ENCODE assay signal across 8 cellular contexts in genomic region chr11:62572431-62572830, GRCh38. TPM values are rescaled to one million over a fixed set of nuclear protein-coding genes. Genes with fewer than 3 reads are reported as not detected.
DNase-seq lines count a peak whose midpoint lies in the region; ATAC-seq, FAIRE-seq and TF ChIP-seq lines count a peak whose summit lies in the region.

No MANE protein-coding gene starts in this region.

- peaks cover 13% of the 10 kb centered on the region for H3K23me2 ChIP-seq in H1 (ENCODE audit: low read depth, low read length)

- no peak overlapping the region for H4K8ac ChIP-seq in H1 (ENCODE audit: extremely low read depth, insufficient read depth, low read length)

- ATAC-seq in CD4-positive, CD25-positive, alpha-beta regulatory T cell (ENCODE audit: low read depth in 2 of 2), result no peak
- ATAC-seq in GM21515 (IDR thresholded peaks at IDR 0.05; ENCODE audit: unreplicated experiment) (no peak), HG03108 (IDR thresholded peaks at IDR 0.05; ENCODE audit: unreplicated experiment) (no peak)

- TF ChIP-seq POLR2A in H1 (IDR thresholded peaks at IDR 0.05; ENCODE audit: control extremely low read depth in 1 of 2, low read depth in 2 of 2, low read length in 2 of 2), result no peak

- TF ChIP-seq CTCF in H1 (IDR thresholded peaks at IDR 0.05; ENCODE audit: control extremely low read depth in 1 of 3, insufficient read depth in 1 of 3, low read depth in 1 of 3, low read length in 3 of 3), result no peak
- TF ChIP-seq CTCF in nephron progenitor cell (IDR thresholded peaks at IDR 0.05), result no peak
- TF ChIP-seq CTCF in GM13977 (IDR thresholded peaks at IDR 0.05; ENCODE audit: extremely low read depth, insufficient read depth, missing control alignments), result no peak

- peaks cover 0 to 48% of the 10 kb centered on the region in 2 experiments for H3K79me2 ChIP-seq in H1 (ENCODE audit: control insufficient read depth in 1 of 2, insufficient read depth in 2 of 2, low read length in 2 of 2)

- no peak overlapping the region for H2BK5ac ChIP-seq in H1 (ENCODE audit: low read depth, low read length)

- no peaks in the 10 kb centered on the region for H3K9me3 Mint-ChIP-seq in CD4-positive, CD25-positive, alpha-beta regulatory T cell
- no peaks in the 10 kb centered on the region for H3K9me3 Mint-ChIP-seq in nephron progenitor cell

- no peak for TF ChIP-seq RAD21 in H1 (IDR thresholded peaks at IDR 0.05 in 1 of 2, conservative IDR thresholded peaks at IDR 0.05 in 1 of 2; ENCODE audit: low read depth in 2 of 2, low read length in 2 of 2)

- no peak overlapping the region for H2BK12ac ChIP-seq in H1 (ENCODE audit: low read depth, low read length)

- peaks cover 53% of the 10 kb centered on the region for H3K36me3 ChIP-seq in CD4-positive, CD25-positive, alpha-beta regulatory T cell (ENCODE audit: control insufficient read depth, insufficient read depth, low read length)
- H3K36me3 ChIP-seq in NT2/D1 (ENCODE audit: insufficient read depth, insufficient read length, low read length), result peaks cover 81% of the 10 kb centered on the region
- H3K36me3 ChIP-seq in H1 (ENCODE audit: control insufficient read depth in 2 of 4, insufficient read depth in 4 of 4, low read length in 3 of 4), result peaks cover 27 to 60% (median 49%) of the 10 kb centered on the region in 4 experiments

- no peak overlapping the region for H2BK20ac ChIP-seq in H1 (ENCODE audit: low read length)

- peaks cover 34% of the 10 kb centered on the region for H3K36me3 Mint-ChIP-seq in CD4-positive, CD25-positive, alpha-beta regulatory T cell
- peaks cover 68% of the 10 kb centered on the region for H3K36me3 Mint-ChIP-seq in nephron progenitor cell (ENCODE audit: low read depth)

- no peak overlapping the region for H3K14ac ChIP-seq in H1 (ENCODE audit: insufficient read length)

- no peaks in the 10 kb centered on the region for H3K27me3 ChIP-seq in CD4-positive, CD25-positive, alpha-beta regulatory T cell (ENCODE audit: control insufficient read depth, insufficient read depth, low read length)
- no peaks in the 10 kb centered on the region for H3K27me3 ChIP-seq in NT2/D1 (ENCODE audit: insufficient read depth, insufficient read length)
- no peaks in the 10 kb centered on the region for H3K27me3 ChIP-seq in H1 (replicated peaks in 1 of 4; ENCODE audit: control insufficient read depth in 3 of 4, extremely low read depth in 1 of 4, insufficient read depth in 3 of 4, low read length in 3 of 4)

- no peak overlapping the region for H2AFZ ChIP-seq in H1 (ENCODE audit: low read length)

- H2BK120ac ChIP-seq in H1 (replicated peaks; ENCODE audit: low read depth, low read length), result no peak overlapping the region

- in situ Hi-C loops in GM13977 (cut with MboI; ENCODE audit: low pct_unique_long_range_greater_than_20kb, low sequenced_read_pairs, unreplicated experiment), result no loop called here

- H3K4ac ChIP-seq in H1 (replicated peaks; ENCODE audit: insufficient read length, low read depth, low read length), result no peak overlapping the region

- H3K23ac ChIP-seq in H1 (ENCODE audit: insufficient read length), result no peak overlapping the region

- H2AK5ac ChIP-seq in H1 (ENCODE audit: low read depth, low read length), result no peak overlapping the region

- peaks cover 35% of the 10 kb centered on the region for H3K4me1 ChIP-seq in CD4-positive, CD25-positive, alpha-beta regulatory T cell (ENCODE audit: control insufficient read depth, insufficient read depth, low read length, poor library complexity, severe bottlenecking)
- peaks cover 14% of the 10 kb centered on the region for H3K4me1 ChIP-seq in NT2/D1 (ENCODE audit: insufficient read depth, insufficient read length)
- peaks cover 0 to 11% (median 7%) of the 10 kb centered on the region in 4 experiments; a peak in 4 of 7 replicates for H3K4me1 ChIP-seq in H1 (replicated peaks in 1 of 4; ENCODE audit: control insufficient read depth in 3 of 4, insufficient read depth in 4 of 4, low read length in 3 of 4)

- H3K4me2 ChIP-seq in H1 (ENCODE audit: insufficient read depth in 1 of 2, low read depth in 2 of 2, low read length in 2 of 2), result peak overlapping the region; percentile 73 to 85

- H4K20me1 ChIP-seq in H1 (replicated peaks in 1 of 2; ENCODE audit: control insufficient read depth in 1 of 2, insufficient read depth in 2 of 2, low read length in 2 of 2), result peaks cover under 1 to 18% of the 10 kb centered on the region in 2 experiments

- H4K5ac ChIP-seq in H1 (ENCODE audit: insufficient read length, low read depth, low read length), result no peak overlapping the region

- no peak overlapping the region for H2BK15ac ChIP-seq in H1 (ENCODE audit: low read length)

- H4K91ac ChIP-seq in H1 (replicated peaks; ENCODE audit: insufficient read length, low read length), result no peak overlapping the region

- peak overlapping the region; percentile 6 for H3K27ac ChIP-seq in CD4-positive, CD25-positive, alpha-beta regulatory T cell (ENCODE audit: insufficient read depth, low read length, poor library complexity, severe bottlenecking)
- H3K27ac ChIP-seq in H1 (ENCODE audit: low read depth, low read length), result no peak overlapping the region

- FAIRE-seq in H1 (lab: Jason Lieb, UNC), result no peak

- peak overlapping the region; percentile 91 to 99 (median 96) for H3K4me3 Mint-ChIP-seq in CD4-positive, CD25-positive, alpha-beta regulatory T cell
- peak overlapping the region; percentile 100 for H3K4me3 Mint-ChIP-seq in nephron progenitor cell

- H3K18ac ChIP-seq in H1 (ENCODE audit: extremely low read depth, low read length), result no peak overlapping the region

- H3K9ac ChIP-seq in NT2/D1 (ENCODE audit: insufficient read length, low read depth) (peak overlapping the region; percentile 100), H1 (replicated peaks in 1 of 4; ENCODE audit: extremely low read depth in 1 of 4, low read depth in 3 of 4, low read length in 3 of 4) (peak overlapping the region; percentile 79 to 95 (median 88))

- H3K79me1 ChIP-seq in H1 (ENCODE audit: low read depth, low read length), result 0 out of 2 replicates have a peak, but pooled peaks cover 4% of the 10 kb centered on the region

- H3K4me1 Mint-ChIP-seq in CD4-positive, CD25-positive, alpha-beta regulatory T cell, result peaks cover 6 to 64% (median 41%) of the 10 kb centered on the region in 4 donors
- H3K4me1 Mint-ChIP-seq in nephron progenitor cell, result peaks cover 47% of the 10 kb centered on the region

- no peak for DNase-seq in CD4-positive, CD25-positive, alpha-beta regulatory T cell
- DNase-seq in NT2/D1 (ENCODE audit: low read depth, low spot score) (no peak), H1 (ENCODE audit: low read depth in 1 of 2, low spot score in 2 of 2) (no peak), nephron progenitor cell (no peak), DMS153 treated with DMSO at 0.1 percent for 48 hours (lab: John Stamatoyannopoulos, UW; ENCODE audit: unreplicated experiment) (no peak), GM13977 (ENCODE audit: low spot score) (no peak)

- CTCF ChIA-PET in H1 (lab: Charles Lee; ENCODE audit: partially characterized antibody), result interaction anchor here (0.5 to 4.5 kb wide), 5 partner anchors 12 to 169 kb away, joined by 3 to 22 read pairs (median 3); no protein-coding TSS in a partner anchor

- H3K27me3 Mint-ChIP-seq in CD4-positive, CD25-positive, alpha-beta regulatory T cell, result no peaks in the 10 kb centered on the region
- no peaks in the 10 kb centered on the region for H3K27me3 Mint-ChIP-seq in nephron progenitor cell (ENCODE audit: low read depth, poor library complexity)

- H3K9me3 ChIP-seq in CD4-positive, CD25-positive, alpha-beta regulatory T cell (ENCODE audit: control insufficient read depth in 2 of 2, low read length in 2 of 2), result no peaks in the 10 kb centered on the region
- H3K9me3 ChIP-seq in NT2/D1 (ENCODE audit: insufficient read depth, low read length) (no peaks in the 10 kb centered on the region), H1 (ENCODE audit: insufficient read depth in 2 of 2, low read depth in 1 of 2, low read length in 1 of 2) (no peaks in the 10 kb centered on the region)

- no peak for TF ChIP-seq EP300 in H1 (IDR thresholded peaks at IDR 0.05; ENCODE audit: borderline replicate concordance in 1 of 2, low read depth in 2 of 2, low read length in 2 of 2)

- peak overlapping the region; percentile 91 for H3K4me3 ChIP-seq in CD4-positive, CD25-positive, alpha-beta regulatory T cell (ENCODE audit: low read depth, low read length)
- H3K4me3 ChIP-seq in NT2/D1 (ENCODE audit: insufficient read length, low read depth) (peak overlapping the region; percentile 97), H1 (ENCODE audit: extremely low read depth in 1 of 4, insufficient read depth in 2 of 4, low read depth in 3 of 4, low read length in 4 of 4) (peak overlapping the region; percentile 90 to 100 (median 91))

- no peak overlapping the region for H3K56ac ChIP-seq in H1 (replicated peaks; ENCODE audit: insufficient read length, low read depth, low read length)

- POLR2A ChIA-PET in H1 (lab: Charles Lee; ENCODE audit: partially characterized antibody), result interaction anchor here (0.6 to 20.7 kb wide), 21 partner anchors 8 to 317 kb away, joined by 3 to 336 read pairs (median 4); partner anchors contain the start of genes C11orf98, CSKMT, LBHD1 and SCGB1A1

- H3K27ac Mint-ChIP-seq in CD4-positive, CD25-positive, alpha-beta regulatory T cell, result peak overlapping the region; percentile 80 to 94 (median 92)
- peak overlapping the region; percentile 44 for H3K27ac Mint-ChIP-seq in nephron progenitor cell

- 77% methylated on average over 12 of the region's 12 CpGs; no CpG with 5 or more reads in 1 of the 2 experiments for WGBS in H1 (ENCODE audit: extremely low coverage in 1 of 2, insufficient coverage in 1 of 2, insufficient read length in 1 of 2, insufficient replicate concordance in 2 of 2, low coverage in 1 of 2, low lambda C conversion rate in 2 of 2, missing lambda C conversion rate in 1 of 2), 2 experiments

RNA-seq across cellular contexts. Expression of gene EEF1G, which starts 1.3 kb away (rescaled TPM):
- 1,198 TPM for total RNA-seq in CD4-positive, CD25-positive, alpha-beta regulatory T cell
- polyA plus RNA-seq in CD4-positive, CD25-positive, alpha-beta regulatory T cell, result 1,000 to 10,000 TPM in 3 of 4 donors, 100 to 1,000 TPM in 1; 775 to 1,680 (median 1,413) TPM
- 1,622 and 1,627 TPM in 2 replicates for total RNA-seq in H1 (2021; fragmentation: NEBNext Ultra II Directional; extraction: Animal tissue kit (Norgen Biotek cat#: 25700))
- 1,996 and 2,000 TPM in 2 replicates for polyA plus RNA-seq in H1 (2011; rRNA removed)
- polyA plus RNA-seq in H1 (2011; cell fraction: cytosol; rRNA removed), result 2,637 TPM
- polyA plus RNA-seq in H1 (2011; cell fraction: nucleus; rRNA removed), result 1,888 TPM
- polyA plus RNA-seq in H1 (2012, experiment 1 of 2), result 1,872 to 2,382 TPM (median 2,305 TPM) in 4 replicates
- polyA plus RNA-seq in H1 (2012, experiment 2 of 2), result 2,227 TPM
- polyA plus RNA-seq in H1 (2013, experiment 1 of 2), result 1,219 TPM
- 1,170 TPM for polyA plus RNA-seq in H1 (2013, experiment 2 of 2)
- polyA minus RNA-seq in H1 (2011; rRNA and poly(A)+ RNA removed), result 1,372 and 1,843 TPM in 2 replicates
- polyA minus RNA-seq in H1 (2011; cell fraction: cytosol; rRNA and poly(A)+ RNA removed), result 1,032 TPM
- polyA minus RNA-seq in H1 (2011; cell fraction: nucleus; rRNA and poly(A)+ RNA removed), result 466 TPM

RNA-seq across cellular contexts. Expression of gene TUT1, which starts 18.9 kb away (rescaled TPM):
- 22.0 TPM for total RNA-seq in CD4-positive, CD25-positive, alpha-beta regulatory T cell
- 10 to 100 TPM in 3 of 4 donors, 1 to 10 TPM in 1; 6.5 to 11.9 (median 10.9) TPM for polyA plus RNA-seq in CD4-positive, CD25-positive, alpha-beta regulatory T cell
- 24.6 and 31.5 TPM in 2 replicates for total RNA-seq in H1 (2021; fragmentation: NEBNext Ultra II Directional; extraction: Animal tissue kit (Norgen Biotek cat#: 25700))
- polyA plus RNA-seq in H1 (2011; rRNA removed), result 17.8 and 26.2 TPM in 2 replicates
- 24.2 TPM for polyA plus RNA-seq in H1 (2011; cell fraction: cytosol; rRNA removed)
- 41.6 TPM for polyA plus RNA-seq in H1 (2011; cell fraction: nucleus; rRNA removed)
- polyA plus RNA-seq in H1 (2012, experiment 1 of 2), result 20.8 to 24.7 TPM (median 23.1 TPM) in 4 replicates
- 20.4 TPM for polyA plus RNA-seq in H1 (2012, experiment 2 of 2)
- polyA plus RNA-seq in H1 (2013, experiment 1 of 2), result 15.5 TPM
- 13.2 TPM for polyA plus RNA-seq in H1 (2013, experiment 2 of 2)
- polyA minus RNA-seq in H1 (2011; rRNA and poly(A)+ RNA removed), result 10.0 and 16.4 TPM in 2 replicates
- 7.1 TPM for polyA minus RNA-seq in H1 (2011; cell fraction: cytosol; rRNA and poly(A)+ RNA removed)
- 8.6 TPM for polyA minus RNA-seq in H1 (2011; cell fraction: nucleus; rRNA and poly(A)+ RNA removed)

RNA-seq across cellular contexts. Expression of gene AHNAK, which starts 25.8 kb away (rescaled TPM):
- 852 TPM for total RNA-seq in CD4-positive, CD25-positive, alpha-beta regulatory T cell
- polyA plus RNA-seq in CD4-positive, CD25-positive, alpha-beta regulatory T cell, result 10 to 100 TPM; 22.3 to 59.3 (median 39.5) TPM
- 5.8 and 6.7 TPM in 2 replicates for total RNA-seq in H1 (2021; fragmentation: NEBNext Ultra II Directional; extraction: Animal tissue kit (Norgen Biotek cat#: 25700))
- 2.0 and 2.5 TPM in 2 replicates for polyA plus RNA-seq in H1 (2011; rRNA removed)
- 3.1 TPM for polyA plus RNA-seq in H1 (2011; cell fraction: cytosol; rRNA removed)
- 17.1 TPM for polyA plus RNA-seq in H1 (2011; cell fraction: nucleus; rRNA removed)
- 5.2 to 6.9 TPM (median 5.5 TPM) in 4 replicates for polyA plus RNA-seq in H1 (2012, experiment 1 of 2)
- 0.70 TPM for polyA plus RNA-seq in H1 (2012, experiment 2 of 2)
- 1.4 TPM for polyA plus RNA-seq in H1 (2013, experiment 1 of 2)
- 1.0 TPM for polyA plus RNA-seq in H1 (2013, experiment 2 of 2)
- 10.9 and 19.0 TPM in 2 replicates for polyA minus RNA-seq in H1 (2011; rRNA and poly(A)+ RNA removed)
- polyA minus RNA-seq in H1 (2011; cell fraction: cytosol; rRNA and poly(A)+ RNA removed), result 7.9 TPM
- polyA minus RNA-seq in H1 (2011; cell fraction: nucleus; rRNA and poly(A)+ RNA removed), result 13.0 TPM

RNA-seq across cellular contexts. Expression of gene MTA2, which starts 29.2 kb away (rescaled TPM):
- 172 TPM for total RNA-seq in CD4-positive, CD25-positive, alpha-beta regulatory T cell
- 10 to 100 TPM; 30.3 to 38.6 (median 33.9) TPM for polyA plus RNA-seq in CD4-positive, CD25-positive, alpha-beta regulatory T cell
- 114 and 117 TPM in 2 replicates for total RNA-seq in H1 (2021; fragmentation: NEBNext Ultra II Directional; extraction: Animal tissue kit (Norgen Biotek cat#: 25700))
- polyA plus RNA-seq in H1 (2011; rRNA removed), result 25.7 and 32.2 TPM in 2 replicates
- polyA plus RNA-seq in H1 (2011; cell fraction: cytosol; rRNA removed), result 35.3 TPM
- polyA plus RNA-seq in H1 (2011; cell fraction: nucleus; rRNA removed), result 66.3 TPM
- 98.7 to 112 TPM (median 111 TPM) in 4 replicates for polyA plus RNA-seq in H1 (2012, experiment 1 of 2)
- polyA plus RNA-seq in H1 (2012, experiment 2 of 2), result 79.2 TPM
- polyA plus RNA-seq in H1 (2013, experiment 1 of 2), result 45.4 TPM
- polyA plus RNA-seq in H1 (2013, experiment 2 of 2), result 44.6 TPM
- 69.4 and 71.5 TPM in 2 replicates for polyA minus RNA-seq in H1 (2011; rRNA and poly(A)+ RNA removed)
- polyA minus RNA-seq in H1 (2011; cell fraction: cytosol; rRNA and poly(A)+ RNA removed), result 41.7 TPM
- polyA minus RNA-seq in H1 (2011; cell fraction: nucleus; rRNA and poly(A)+ RNA removed), result 48.7 TPM

RNA-seq across cellular contexts. Expression of gene EML3, which starts 40.1 kb away (rescaled TPM):
- total RNA-seq in CD4-positive, CD25-positive, alpha-beta regulatory T cell, result 165 TPM
- 10 to 100 TPM; 16.1 to 23.2 (median 16.4) TPM for polyA plus RNA-seq in CD4-positive, CD25-positive, alpha-beta regulatory T cell
- total RNA-seq in H1 (2021; fragmentation: NEBNext Ultra II Directional; extraction: Animal tissue kit (Norgen Biotek cat#: 25700)), result 29.9 and 31.2 TPM in 2 replicates
- 19.2 and 30.1 TPM in 2 replicates for polyA plus RNA-seq in H1 (2011; rRNA removed)
- polyA plus RNA-seq in H1 (2011; cell fraction: cytosol; rRNA removed), result 18.9 TPM
- polyA plus RNA-seq in H1 (2011; cell fraction: nucleus; rRNA removed), result 101 TPM
- 22.0 to 32.1 TPM (median 25.2 TPM) in 4 replicates for polyA plus RNA-seq in H1 (2012, experiment 1 of 2)
- polyA plus RNA-seq in H1 (2012, experiment 2 of 2), result 23.4 TPM
- 18.3 TPM for polyA plus RNA-seq in H1 (2013, experiment 1 of 2)
- polyA plus RNA-seq in H1 (2013, experiment 2 of 2), result 15.2 TPM
- 13.6 and 15.8 TPM in 2 replicates for polyA minus RNA-seq in H1 (2011; rRNA and poly(A)+ RNA removed)
- 11.3 TPM for polyA minus RNA-seq in H1 (2011; cell fraction: cytosol; rRNA and poly(A)+ RNA removed)
- polyA minus RNA-seq in H1 (2011; cell fraction: nucleus; rRNA and poly(A)+ RNA removed), result 15.3 TPM

Comparison
In these comparisons a context has a peak if more than half of its experiments do, and no peak if none do; other contexts are left out.
1. RNA of gene AHNAK, which starts 25.8 kb away (total RNA-seq): 852 TPM in CD4-positive, CD25-positive, alpha-beta regulatory T cell (single experiment); 5.8 to 6.7 TPM in H1; every median in the first group is over 100 times any median in the second.
2. Peak in every context shown above with its lines, with median percentiles within 50 percentile points of each other: H3K4me3 ChIP-seq.